Comparison of ENCODE assay signal across 8 cellular contexts in the genomic region with DNA sequence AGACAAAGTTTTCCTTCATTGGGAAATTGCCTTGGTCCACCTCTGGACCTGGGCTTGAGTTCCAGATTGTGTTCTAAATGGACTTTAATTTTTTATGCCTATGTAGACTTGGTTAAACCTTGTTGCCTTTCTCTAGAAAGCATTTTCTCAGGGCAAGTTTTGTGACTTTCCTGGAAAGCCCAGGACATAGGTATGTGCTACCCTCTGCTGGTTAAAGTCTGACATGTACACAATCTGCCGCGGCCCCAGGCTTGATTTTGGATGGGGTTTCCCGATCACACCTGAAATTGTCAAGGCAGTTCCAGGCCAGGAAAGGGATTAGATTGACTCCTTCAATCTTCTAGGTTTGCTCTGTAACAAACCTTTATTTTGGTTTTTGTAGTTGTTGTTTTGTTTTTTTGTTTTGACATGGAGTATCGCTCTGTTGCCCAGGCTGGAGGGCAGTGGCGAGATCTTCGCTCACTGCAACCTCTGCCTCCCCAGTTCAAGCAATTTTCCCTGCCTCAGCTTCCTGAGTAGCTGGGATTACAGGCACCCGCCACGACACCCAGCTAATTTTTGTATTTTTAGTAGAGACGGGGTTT. TPM values are rescaled to one million over a fixed set of nuclear protein-coding genes. Genes with fewer than 3 reads are reported as not detected.
A peak's percentile ranks its signal among the peaks of the same experiment; 100 is the strongest.
DNase-seq lines count a peak whose midpoint lies in the region; ATAC-seq and TF ChIP-seq lines count a peak whose summit lies in the region.

No MANE protein-coding gene starts in this region.

- no peak overlapping the region for H3K4me3 ChIP-seq in OCI-LY3 (ENCODE audit: low read length)
- H3K4me3 ChIP-seq in right atrium auricular region: no peak overlapping the region

- H3K27ac ChIP-seq in OCI-LY3 (ENCODE audit: low read length): no peak overlapping the region
- no peak overlapping the region for H3K27ac ChIP-seq in right atrium auricular region

- H3K4me1 ChIP-seq in OCI-LY3 (ENCODE audit: low read length): no peaks in the 10 kb centered on the region; the same call in 1 of the 2 replicates
- peaks cover 0 to 15% of the 10 kb centered on the region in 2 donors for H3K4me1 ChIP-seq in right atrium auricular region

- H3K9ac ChIP-seq in OCI-LY3 (ENCODE audit: low read length): no peak overlapping the region

- no peaks in the 10 kb centered on the region for H3K79me2 ChIP-seq in OCI-LY3 (ENCODE audit: low read length)

- H3K4me2 ChIP-seq in OCI-LY3 (ENCODE audit: low read length): peak overlapping the region; percentile 50

- peaks cover 40% of the 10 kb centered on the region for H3K27me3 ChIP-seq in OCI-LY3 (ENCODE audit: low read depth, low read length)
- no peaks in the 10 kb centered on the region for H3K27me3 ChIP-seq in right atrium auricular region

- no peak overlapping the region for H2AFZ ChIP-seq in OCI-LY3 (ENCODE audit: low read depth, low read length)

- H3K36me3 ChIP-seq in OCI-LY3 (replicated peaks; ENCODE audit: low read depth, low read length) (no peaks in the 10 kb centered on the region), right atrium auricular region (no peaks in the 10 kb centered on the region)

- H3K9me3 ChIP-seq in OCI-LY3 (ENCODE audit: insufficient read depth, low read length): no peaks in the 10 kb centered on the region
- no peaks in the 10 kb centered on the region for H3K9me3 ChIP-seq in right atrium auricular region

- peak; percentile 48 for ATAC-seq in HG02798 (IDR thresholded peaks at IDR 0.05; ENCODE audit: poor library complexity, unreplicated experiment)

- DNase-seq in NCI-H187 (lab: John Stamatoyannopoulos, UW): peak; percentile 1 to 3
- no peak for DNase-seq in NCI-H187 treated with DMSO at 0.1 percent for 48 hours (lab: John Stamatoyannopoulos, UW)
- DNase-seq in amniotic epithelial cell (ENCODE audit: low read depth): peak; percentile 53
- DNase-seq in right atrium auricular region (ENCODE audit: low spot score): peak; percentile 77
- DNase-seq in smooth muscle cell of the brain vasculature (ENCODE audit: low read depth, low spot score): peak; percentile 15
- no peak for DNase-seq in NCI-H2029 treated with DMSO at 0.1 percent for 48 hours (lab: John Stamatoyannopoulos, UW)

- TF ChIP-seq CTCF in OCI-LY3 (IDR thresholded peaks at IDR 0.05; ENCODE audit: low read depth, low read length) (peak; percentile 87), right atrium auricular region (IDR thresholded peaks at IDR 0.05) (peak; percentile 59 to 84)

- no peaks in the 10 kb centered on the region for H4K20me1 ChIP-seq in OCI-LY3 (ENCODE audit: insufficient read depth, low read length)

RNA-seq across cellular contexts. Expression of a gene that starts 14.1 kb away (rescaled TPM):
- 1 to 10 TPM in 1 of 2 donors, under 1 TPM in 1; 0.51 to 1.0 TPM for total RNA-seq in right atrium auricular region

RNA-seq across cellular contexts. Expression of a gene that starts 35.6 kb away (rescaled TPM):
- total RNA-seq in right atrium auricular region: under 1 TPM in 1 of 2 donors, not detected in 1; 0.20 TPM

RNA-seq across cellular contexts. Expression of a gene that starts 54.4 kb away (rescaled TPM):
- total RNA-seq in right atrium auricular region: 100 to 1,000 TPM in 1 of 2 donors, 10 to 100 TPM in 1; 69.1 to 261 TPM

Comparison
In these comparisons a context has a peak if more than half of its experiments do, and no peak if none do; other contexts are left out.
1. DNase-seq: peak in NCI-H187 (2 of 2), amniotic epithelial cell (single experiment), right atrium auricular region (single experiment) and smooth muscle cell of the brain vasculature (single experiment); none in NCI-H187 treated with DMSO at 0.1 percent for 48 hours (single experiment) and NCI-H2029 treated with DMSO at 0.1 percent for 48 hours (single experiment).